Comparison of ENCODE assay signal across 31 cellular contexts in the genomic region with DNA sequence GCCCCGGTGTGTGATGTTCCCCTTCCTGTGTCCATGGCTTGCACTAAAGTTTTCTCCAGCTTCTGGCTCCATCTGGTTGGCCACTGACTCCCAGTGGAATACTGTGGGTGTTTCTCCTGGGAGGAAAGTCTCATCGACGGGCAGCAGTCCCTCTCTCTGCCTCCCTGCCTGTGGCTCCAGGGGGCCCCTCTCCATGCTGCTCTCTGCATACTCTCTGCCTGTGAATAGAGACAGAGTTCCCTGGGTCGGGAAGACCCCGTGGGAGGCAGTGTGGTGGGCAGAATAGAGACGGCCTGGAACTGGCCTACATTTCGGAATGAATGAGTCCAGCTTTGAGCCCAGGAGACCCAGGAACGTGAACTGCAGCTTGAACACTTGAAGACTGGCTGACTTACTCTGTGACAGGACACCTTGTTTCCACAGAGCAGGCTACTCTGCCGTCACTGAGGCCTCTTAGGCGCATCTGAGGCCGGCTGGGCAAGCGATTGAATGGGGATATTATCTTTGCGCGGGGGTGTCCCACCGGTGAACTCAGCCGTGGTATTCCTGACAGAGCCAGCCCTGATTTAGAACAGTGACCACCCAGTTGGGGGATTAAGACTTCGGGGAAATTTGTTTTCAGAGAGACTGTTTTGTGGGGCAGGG.
DNase-seq lines count a peak whose midpoint lies in the region; ATAC-seq and TF ChIP-seq lines count a peak whose summit lies in the region.
"Had no signal": no experiment of that assay in that cellular context is flagged by ENCODE, and none has a peak within 500 bp of the region (broad histone marks: within the 10 kb centered on the region; RNA-seq: fewer than 3 reads in every experiment).

No MANE protein-coding gene starts in this region.

- H3K27me3 Mint-ChIP-seq in chondrocyte (ENCODE audit: low read depth) (peaks cover 1% of the 10 kb centered on the region), mesothelial cell of epicardium (ENCODE audit: low read depth) (no peaks in the 10 kb centered on the region)
- H3K27me3 Mint-ChIP-seq: activated naive CD8-positive, alpha-beta T cell had no signal

- H3K27ac ChIP-seq in upper lobe of right lung, result no peak overlapping the region
- H3K27ac ChIP-seq in WERI-Rb-1, result no peak overlapping the region
- H3K27ac ChIP-seq: 22Rv1, left lung, SJSA1, VCaP had no signal

- H3K4me1 ChIP-seq in upper lobe of right lung, result no peaks in the 10 kb centered on the region
- H3K4me1 ChIP-seq: left lung, SJSA1 had no signal

- intact Hi-C loops in upper lobe of right lung (cut with DNase I), result no loop called here

- no peak overlapping the region for H3K4me3 ChIP-seq in upper lobe of right lung
- no peak overlapping the region for H3K4me3 ChIP-seq in WERI-Rb-1 (ENCODE audit: low read depth, low read length)
- H3K4me3 ChIP-seq: GM12878, left lung, SJSA1 had no signal

- no peak overlapping the region for H3K27ac Mint-ChIP-seq in chondrocyte (ENCODE audit: unreplicated experiment)
- H3K27ac Mint-ChIP-seq in mesothelial cell of epicardium, result peak overlapping the region; percentile 66
- H3K27ac Mint-ChIP-seq: activated CD4-positive, alpha-beta T cell treated with anti-CD3 and anti-CD28 coated beads, Interleukin-2, amount 10 ng/mL, durations not matched to agents 24 days and 14 days; activated naive CD8-positive, alpha-beta T cell; activated T-helper 2 cell treated with anti-CD3 and anti-CD28 coated beads, Interferon-gamma antibody, Interleukin-2, Interleukin-4, amounts not matched to agents 10 μg/mL and 5 μg/mL and 100 μg/mL, durations not matched to agents 14 hours and 24 hours and 36 hours; CD4-positive, CD25-positive, alpha-beta regulatory T cell; stimulated activated effector memory CD8-positive, alpha-beta T cell treated with anti-CD3 and anti-CD28 coated beads, Interleukin-12 subunit alpha, Interleukin-12 subunit beta, amount 100 ng/mL, for 72 hours had no signal

- no peaks in the 10 kb centered on the region for H3K27me3 ChIP-seq in upper lobe of right lung
- H3K27me3 ChIP-seq in WERI-Rb-1 (ENCODE audit: insufficient read depth, low read depth, severe bottlenecking), result no peaks in the 10 kb centered on the region
- H3K27me3 ChIP-seq: left lung, SJSA1 had no signal

- H3K4me3 Mint-ChIP-seq in chondrocyte (ENCODE audit: unreplicated experiment) (no peak overlapping the region), mesothelial cell of epicardium (no peak overlapping the region)
- H3K4me3 Mint-ChIP-seq: activated CD4-positive, alpha-beta T cell treated with anti-CD3 and anti-CD28 coated beads, Interleukin-2, amount 10 ng/mL, durations not matched to agents 24 days and 14 days; activated naive CD8-positive, alpha-beta T cell; CD4-positive, CD25-positive, alpha-beta regulatory T cell; stimulated activated effector memory CD8-positive, alpha-beta T cell treated with anti-CD3 and anti-CD28 coated beads, Interleukin-12 subunit alpha, Interleukin-12 subunit beta, amount 100 ng/mL, for 72 hours had no signal

- H3K4me1 Mint-ChIP-seq in chondrocyte (ENCODE audit: low read depth) (no peaks in the 10 kb centered on the region), mesothelial cell of epicardium (peaks cover 8% of the 10 kb centered on the region)
- H3K4me1 Mint-ChIP-seq: activated CD4-positive, alpha-beta T cell treated with anti-CD3 and anti-CD28 coated beads, Interleukin-2, amount 10 ng/mL, durations not matched to agents 24 days and 14 days had no signal

- H3K36me3 ChIP-seq in upper lobe of right lung, result no peaks in the 10 kb centered on the region
- no peaks in the 10 kb centered on the region for H3K36me3 ChIP-seq in WERI-Rb-1
- H3K36me3 ChIP-seq: left lung, SJSA1 had no signal

- no peaks in the 10 kb centered on the region for H3K9me3 ChIP-seq in upper lobe of right lung
- H3K9me3 ChIP-seq in WERI-Rb-1 (ENCODE audit: severe bottlenecking), result no peaks in the 10 kb centered on the region
- H3K9me3 ChIP-seq: left lung, SJSA1 had no signal

- H3K9me3 Mint-ChIP-seq in chondrocyte (ENCODE audit: low read depth) (no peaks in the 10 kb centered on the region), mesothelial cell of epicardium (no peaks in the 10 kb centered on the region)
- H3K9me3 Mint-ChIP-seq: activated CD4-positive, alpha-beta T cell treated with anti-CD3 and anti-CD28 coated beads, Interleukin-2, amount 10 ng/mL, durations not matched to agents 24 days and 14 days; activated T-helper 2 cell treated with anti-CD3 and anti-CD28 coated beads, Interferon-gamma antibody, Interleukin-2, Interleukin-4, amounts not matched to agents 10 μg/mL and 5 μg/mL and 100 μg/mL, durations not matched to agents 14 hours and 24 hours and 36 hours; CD4-positive, CD25-positive, alpha-beta regulatory T cell; stimulated activated effector memory CD8-positive, alpha-beta T cell treated with anti-CD3 and anti-CD28 coated beads, Interleukin-12 subunit alpha, Interleukin-12 subunit beta, amount 100 ng/mL, for 72 hours had no signal

- DNase-seq in NCI-H82 (lab: John Stamatoyannopoulos, UW), result peak; percentile 30
- DNase-seq in NCI-H82 treated with DMSO at 0.1 percent for 48 hours (lab: John Stamatoyannopoulos, UW; ENCODE audit: unreplicated experiment), result no peak
- DNase-seq in chondrocyte (ENCODE audit: low spot score), result peak; percentile 55
- no peak for DNase-seq in mesothelial cell of epicardium (ENCODE audit: low spot score in 2 of 2, unreplicated experiment in 2 of 2)
- DNase-seq in upper lobe of right lung, result peak; percentile 41
- DNase-seq in WERI-Rb-1, result no peak
- DNase-seq in ureter (ENCODE audit: low spot score), result no peak
- DNase-seq: activated CD4-positive, alpha-beta T cell treated with anti-CD3 and anti-CD28 coated beads, Interleukin-2, amount 10 ng/mL, durations not matched to agents 24 days and 14 days; activated CD8-positive, alpha-beta memory T cell treated with anti-CD3 and anti-CD28 coated beads for 24 hours; activated T-cell treated with anti-CD3 and anti-CD28 coated beads for 4 hours; CD4-positive, CD25-positive, alpha-beta regulatory T cell; effector CD4-positive, alpha-beta T cell; mesenchymal stem cell; MM.1S; NCI-H2081; NCI-H226; NCI-H748 treated with DMSO at 0.1 percent for 48 hours; occipital lobe; stimulated activated CD4-positive, alpha-beta T cell treated with anti-CD3 and anti-CD28 coated beads, Interleukin-15, amount 100 ng/mL, for 24 hours; T1000; trophoblast cell had no signal

- no peak for TF ChIP-seq CTCF in chondrocyte (IDR thresholded peaks at IDR 0.05)
- TF ChIP-seq CTCF in mesothelial cell of epicardium (IDR thresholded peaks at IDR 0.05; ENCODE audit: unreplicated experiment), result no peak
- no peak for TF ChIP-seq CTCF in upper lobe of right lung (IDR thresholded peaks at IDR 0.05)
- no peak for TF ChIP-seq CTCF in WERI-Rb-1 (IDR thresholded peaks at IDR 0.05; ENCODE audit: low read depth, low read length)

- ATAC-seq in upper lobe of right lung, result no peak
- no peak for ATAC-seq in GM21447 (IDR thresholded peaks at IDR 0.05; ENCODE audit: unreplicated experiment)
- ATAC-seq: GM12878; HCT116; left lung; stimulated activated effector memory CD8-positive, alpha-beta T cell treated with anti-CD3 and anti-CD28 coated beads, Interleukin-12 subunit alpha, Interleukin-12 subunit beta, amount 100 ng/mL, for 72 hours had no signal

- H3K36me3 Mint-ChIP-seq in chondrocyte (ENCODE audit: low read depth) (no peaks in the 10 kb centered on the region), mesothelial cell of epicardium (no peaks in the 10 kb centered on the region)
- H3K36me3 Mint-ChIP-seq: activated naive CD8-positive, alpha-beta T cell; CD4-positive, CD25-positive, alpha-beta regulatory T cell; stimulated activated effector memory CD8-positive, alpha-beta T cell treated with anti-CD3 and anti-CD28 coated beads, Interleukin-12 subunit alpha, Interleukin-12 subunit beta, amount 100 ng/mL, for 72 hours had no signal

Comparison
In these comparisons a context has a peak if more than half of its experiments do, and no peak if none do; other contexts are left out.
1. DNase-seq: peak in NCI-H82 (single experiment), chondrocyte (single experiment) and upper lobe of right lung (single experiment); none in NCI-H82 treated with DMSO at 0.1 percent for 48 hours (single experiment), mesothelial cell of epicardium (0 of 2), WERI-Rb-1 (single experiment) and ureter (single experiment).